ENCODE assay signal across 22 cellular contexts in the genomic region with DNA sequence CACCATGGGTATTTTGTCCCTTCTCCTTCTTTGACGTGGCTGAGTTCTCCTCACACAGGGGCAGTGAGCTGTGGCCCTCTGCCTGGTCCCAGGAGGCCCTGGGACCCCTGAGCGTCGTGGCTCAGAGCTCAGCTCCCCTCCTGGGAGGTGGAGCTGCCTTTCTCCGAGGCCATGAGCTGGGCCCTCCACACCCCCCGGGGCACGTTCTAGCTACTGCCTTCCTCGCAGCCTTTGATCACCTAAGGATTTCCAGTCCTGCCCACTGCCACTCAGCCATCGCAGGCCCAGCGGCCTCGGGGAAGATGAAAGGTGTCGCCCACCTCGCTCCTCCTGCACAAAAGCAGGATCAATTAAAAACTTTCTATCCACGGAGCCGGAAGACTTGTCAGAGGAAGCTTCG.
"Had no signal": no experiment of that assay in that cellular context is flagged by ENCODE, and none has a peak within 500 bp of the region (broad histone marks: within the 10 kb centered on the region; RNA-seq: fewer than 3 reads in every experiment).

No MANE protein-coding gene starts in this region.

- H3K4me3 Mint-ChIP-seq: activated B cell treated with CpG ODN at 0.5 μM for 24 hours; activated CD4-positive, alpha-beta T cell treated with anti-CD3 and anti-CD28 coated beads for 36 hours; activated naive CD4-positive, alpha-beta T cell treated with anti-CD3 and anti-CD28 coated beads for 36 hours; activated naive CD8-positive, alpha-beta T cell treated with anti-CD3 and anti-CD28 coated beads for 36 hours had no signal

- H3K9me3 ChIP-seq: adrenal gland, right lobe of liver, testis had no signal

- H3K27ac ChIP-seq: adrenal gland, left ventricle myocardium inferior, right lobe of liver, skin epidermis, testis had no signal

- H3K27ac Mint-ChIP-seq: activated B cell treated with CpG ODN at 0.5 μM for 24 hours; activated CD4-positive, alpha-beta T cell treated with anti-CD3 and anti-CD28 coated beads for 36 hours; activated naive CD4-positive, alpha-beta T cell treated with anti-CD3 and anti-CD28 coated beads for 36 hours; activated naive CD8-positive, alpha-beta T cell treated with anti-CD3 and anti-CD28 coated beads for 36 hours; naive B cell had no signal

- H3K27me3 ChIP-seq: adrenal gland, right lobe of liver, testis had no signal

- H3K36me3 Mint-ChIP-seq: activated naive CD8-positive, alpha-beta T cell treated with anti-CD3 and anti-CD28 coated beads for 36 hours had no signal

- H3K4me3 ChIP-seq: adrenal gland, left ventricle myocardium inferior, right lobe of liver, skin epidermis, testis, transverse colon had no signal

- H3K4me1 Mint-ChIP-seq: activated B cell treated with CpG ODN at 0.5 μM for 24 hours, naive B cell had no signal

- DNase-seq: activated B cell treated with CpG ODN at 0.5 μM for 24 hours; activated CD4-positive, alpha-beta T cell treated with anti-CD3 and anti-CD28 coated beads, Interleukin-2, amount 50 U/mL, for 4 hours; activated CD8-positive, alpha-beta memory T cell treated with anti-CD3 and anti-CD28 coated beads for 24 hours; activated effector memory CD4-positive, alpha-beta T cell treated with anti-CD3 and anti-CD28 coated beads, Interleukin-2, amount 50 U/mL, for 16 hours; activated naive CD4-positive, alpha-beta T cell treated with anti-CD3 and anti-CD28 coated beads for 36 hours; activated naive CD8-positive, alpha-beta T cell treated with anti-CD3 and anti-CD28 coated beads for 36 hours; adrenal gland; aorta; central memory CD4-positive, alpha-beta T cell; foreskin melanocyte; heart right ventricle; left ventricle myocardium inferior; naive B cell; stimulated activated CD4-positive, alpha-beta T cell treated with anti-CD3 and anti-CD28 coated beads, Interleukin-12 subunit alpha, Interleukin-12 subunit beta, amount 100 ng/mL, for 4 hours; stimulated activated CD4-positive, alpha-beta T cell treated with anti-CD3 and anti-CD28 coated beads, Interleukin-4, amount 100 ng/mL, for 1 hour; stimulated activated naive CD8-positive, alpha-beta T cell treated with anti-CD3 and anti-CD28 coated beads, Interleukin-15, Interleukin-2, amounts not matched to agents 100 U/mL and 50 U/mL, for 24 hours; testis; transverse colon had no signal

- ATAC-seq: esophagus mucosa, right lobe of liver had no signal

- H3K36me3 ChIP-seq: adrenal gland, heart right ventricle, left ventricle myocardium inferior, right lobe of liver, transverse colon had no signal

- H3K4me1 ChIP-seq: adrenal gland, left ventricle myocardium inferior, right lobe of liver, testis, transverse colon had no signal
